30 cellular contexts compared by ENCODE assay signal in genomic region chr16:31466381-31466841, GRCh38. TPM values are rescaled to one million over a fixed set of nuclear protein-coding genes. Genes with fewer than 3 reads are reported as not detected.
DNase-seq lines count a peak whose midpoint lies in the region; ATAC-seq, FAIRE-seq and TF ChIP-seq lines count a peak whose summit lies in the region.
"Had no signal": no experiment of that assay in that cellular context is flagged by ENCODE, and none has a peak within 500 bp of the region (broad histone marks: within the 10 kb centered on the region; RNA-seq: fewer than 3 reads in every experiment).

No MANE protein-coding gene starts in this region.

- H3K27me3 ChIP-seq in BLaER1 treated with 17β-estradiol and CSF1 and Interleukin-3, amounts not matched to agents 10 nM and 100 nM: no peaks in the 10 kb centered on the region
- peaks cover 2% of the 10 kb centered on the region for H3K27me3 ChIP-seq in HL-60 (ENCODE audit: insufficient read depth, poor library complexity, severe bottlenecking)
- H3K27me3 ChIP-seq in skeletal muscle tissue (ENCODE audit: control insufficient read depth in 3 of 3, insufficient read depth in 3 of 3, low read length in 3 of 3): no peaks in the 10 kb centered on the region
- H3K27me3 ChIP-seq: colonic mucosa, gastrocnemius medialis, upper lobe of left lung had no signal

- no peak for ATAC-seq in GM21390 (IDR thresholded peaks at IDR 0.05; ENCODE audit: unreplicated experiment)
- ATAC-seq: gastrocnemius medialis, left lung had no signal

- H3K36me3 Mint-ChIP-seq in endothelial cell (ENCODE audit: low read depth, unreplicated experiment): peaks cover 22% of the 10 kb centered on the region

- peak overlapping the region; percentile 55 to 82 (median 75) for H3K9ac ChIP-seq in BLaER1 treated with 17β-estradiol and CSF1 and Interleukin-3, amounts not matched to agents 10 nM and 100 nM
- no peak overlapping the region for H3K9ac ChIP-seq in skeletal muscle tissue (ENCODE audit: low read depth in 1 of 3, low read length in 3 of 3)

- peak overlapping the region; percentile 86 for H3K27ac Mint-ChIP-seq in endothelial cell (ENCODE audit: unreplicated experiment)
- H3K27ac Mint-ChIP-seq: activated CD4-positive, alpha-beta T cell treated with anti-CD3 and anti-CD28 coated beads, Interleukin-2, amount 10 ng/mL, durations not matched to agents 24 days and 14 days; endodermal cell had no signal

- peaks cover 0 to 22% (median 0%) of the 10 kb centered on the region in 11 experiments; a peak in 3 of 22 replicates for H4K20me1 ChIP-seq in BLaER1 treated with 17β-estradiol and CSF1 and Interleukin-3, amounts not matched to agents 10 nM and 100 nM

- FAIRE-seq in urothelium cell line (lab: Jason Lieb, UNC) (no peak), D721Med (lab: Jason Lieb, UNC) (no peak)
- FAIRE-seq: H1 had no signal

- peaks cover 53 to 91% (median 83%) of the 10 kb centered on the region in 10 experiments for H3K4me1 ChIP-seq in BLaER1 treated with 17β-estradiol and CSF1 and Interleukin-3, amounts not matched to agents 10 nM and 100 nM
- peaks cover 4 to 6% (median 5%) of the 10 kb centered on the region in 3 donors for H3K4me1 ChIP-seq in skeletal muscle tissue (ENCODE audit: control insufficient read depth in 3 of 3, insufficient read depth in 3 of 3, low read length in 3 of 3)
- H3K4me1 ChIP-seq: colonic mucosa had no signal

- DNase-seq in HL-60 (ENCODE audit: low read depth in 1 of 2, low spot score in 1 of 2) (no peak), endothelial cell (ENCODE audit: low spot score) (no peak), urothelium cell line (ENCODE audit: low spot score) (no peak), D721Med (ENCODE audit: insufficient read length, low spot score) (no peak)
- DNase-seq: activated CD4-positive, alpha-beta T cell treated with anti-CD3 and anti-CD28 coated beads, Interleukin-2, amount 10 ng/mL, durations not matched to agents 24 days and 14 days; activated naive CD4-positive, alpha-beta T cell treated with anti-CD3 and anti-CD28 coated beads, Interleukin-2, amount 50 U/mL, for 16 hours; CD4-positive, alpha-beta memory T cell; colonic mucosa; DMS153; endodermal cell; gastrocnemius medialis; hippocampal formation; immature natural killer cell; left lung; mesendoderm; NCI-H1105; NCI-H2029; NCI-H69; nucleus accumbens; SHP77 treated with DMSO at 0.1 percent for 48 hours; WERI-Rb-1 had no signal

- no peaks in the 10 kb centered on the region for H3K9me3 ChIP-seq in BLaER1 treated with 17β-estradiol and CSF1 and Interleukin-3, amounts not matched to agents 10 nM and 100 nM (replicated peaks in 1 of 11)
- no peaks in the 10 kb centered on the region for H3K9me3 ChIP-seq in skeletal muscle tissue (ENCODE audit: control insufficient read depth in 3 of 3, low read length in 3 of 3)
- H3K9me3 ChIP-seq: colonic mucosa, gastrocnemius medialis, left lung, upper lobe of left lung had no signal

- H3K4me2 ChIP-seq in BLaER1 treated with 17β-estradiol and CSF1 and Interleukin-3, amounts not matched to agents 10 nM and 100 nM: peak overlapping the region; percentile 72 to 100 (median 91)

- peaks cover 18 to 51% (median 37%) of the 10 kb centered on the region in 11 experiments for H3K36me3 ChIP-seq in BLaER1 treated with 17β-estradiol and CSF1 and Interleukin-3, amounts not matched to agents 10 nM and 100 nM
- peaks cover 39 to 48% (median 44%) of the 10 kb centered on the region in 3 donors for H3K36me3 ChIP-seq in skeletal muscle tissue (ENCODE audit: control insufficient read depth in 3 of 3, insufficient read depth in 3 of 3, low read length in 3 of 3)
- H3K36me3 ChIP-seq: colonic mucosa had no signal

- H3K27ac ChIP-seq in BLaER1 treated with 17β-estradiol and CSF1 and Interleukin-3, amounts not matched to agents 10 nM and 100 nM: peak overlapping the region; percentile 57 to 97 (median 87)
- H3K27ac ChIP-seq in HL-60 (replicated peaks): peak overlapping the region; percentile 41
- H3K27ac ChIP-seq in skeletal muscle tissue (ENCODE audit: low read depth, low read length): peak overlapping the region; percentile 40
- H3K27ac ChIP-seq: colonic mucosa, gastrocnemius medialis, left lung, upper lobe of left lung, WERI-Rb-1 had no signal

- peaks cover 24% of the 10 kb centered on the region for H3K27me3 Mint-ChIP-seq in endothelial cell (ENCODE audit: unreplicated experiment)
- H3K27me3 Mint-ChIP-seq: CD4-positive, alpha-beta memory T cell had no signal

- no peak overlapping the region for H3K4me3 Mint-ChIP-seq in endothelial cell (ENCODE audit: unreplicated experiment)
- H3K4me3 Mint-ChIP-seq: activated CD4-positive, alpha-beta T cell treated with anti-CD3 and anti-CD28 coated beads, Interleukin-2, amount 10 ng/mL, durations not matched to agents 24 days and 14 days; endodermal cell; immature natural killer cell had no signal

- no peaks in the 10 kb centered on the region for H3K9me3 Mint-ChIP-seq in endothelial cell (ENCODE audit: unreplicated experiment)
- H3K9me3 Mint-ChIP-seq: activated CD4-positive, alpha-beta T cell treated with anti-CD3 and anti-CD28 coated beads, Interleukin-2, amount 10 ng/mL, durations not matched to agents 24 days and 14 days; CD4-positive, alpha-beta memory T cell; endodermal cell; immature natural killer cell had no signal

- peak overlapping the region in 9 of 10 experiments; percentile 1 to 56 (median 51); a peak in 16 of 20 replicates for H3K4me3 ChIP-seq in BLaER1 treated with 17β-estradiol and CSF1 and Interleukin-3, amounts not matched to agents 10 nM and 100 nM
- H3K4me3 ChIP-seq in HL-60 (replicated peaks; ENCODE audit: insufficient read depth, low read length) (no peak overlapping the region), skeletal muscle tissue (ENCODE audit: low read length in 3 of 3) (no peak overlapping the region)
- H3K4me3 ChIP-seq: colonic mucosa, gastrocnemius medialis, left lung, skin epidermis, upper lobe of left lung had no signal

- TF ChIP-seq CTCF in HL-60 (IDR thresholded peaks at IDR 0.05; ENCODE audit: insufficient read depth, low read length) (no peak), endothelial cell (IDR thresholded peaks at IDR 0.05; ENCODE audit: unreplicated experiment) (no peak), D721Med (IDR thresholded peaks at IDR 0.05; ENCODE audit: insufficient read depth, missing control alignments) (no peak)

- H3K4me1 Mint-ChIP-seq in endothelial cell (ENCODE audit: unreplicated experiment): peaks cover 14% of the 10 kb centered on the region

RNA-seq across cellular contexts. Expression of gene TGFB1I1, which starts 5.5 kb away (rescaled TPM):
- total RNA-seq in endothelial cell (ENCODE audit: unreplicated experiment) (42.5 TPM), skeletal muscle tissue (30.8 TPM)

RNA-seq across cellular contexts. Expression of gene ARMC5, which starts 7.1 kb away (rescaled TPM):
- total RNA-seq in endothelial cell (ENCODE audit: unreplicated experiment): 15.9 TPM
- total RNA-seq in skeletal muscle tissue: 6.8 TPM

RNA-seq across cellular contexts. Expression of gene SLC5A2, which starts 16.5 kb away (rescaled TPM):
- not detected for total RNA-seq in endothelial cell (ENCODE audit: unreplicated experiment)
- total RNA-seq in skeletal muscle tissue: not detected
- total RNA-seq: activated CD4-positive, alpha-beta T cell treated with anti-CD3 and anti-CD28 coated beads, Interleukin-2, amount 10 ng/mL, durations not matched to agents 24 days and 14 days; G401; gastrocnemius medialis; myocyte; subcutaneous adipose tissue had no signal

RNA-seq across cellular contexts. Expression of gene ZNF843, which starts 23.8 kb away (rescaled TPM):
- 2.5 TPM for total RNA-seq in endothelial cell (ENCODE audit: unreplicated experiment)
- total RNA-seq in skeletal muscle tissue: 0.52 TPM

RNA-seq across cellular contexts. Expression of gene COX6A2, which starts 38.3 kb away (rescaled TPM):
- total RNA-seq in endothelial cell (ENCODE audit: unreplicated experiment): not detected
- 49.1 TPM for total RNA-seq in skeletal muscle tissue
- total RNA-seq: activated CD4-positive, alpha-beta T cell treated with anti-CD3 and anti-CD28 coated beads, Interleukin-2, amount 10 ng/mL, durations not matched to agents 24 days and 14 days; CD4-positive, alpha-beta memory T cell; colonic mucosa; endodermal cell; G401; H1; subcutaneous adipose tissue; upper lobe of left lung had no signal

Comparison
In these comparisons a context has a peak if more than half of its experiments do, and no peak if none do; other contexts are left out.
1. H3K4me3 ChIP-seq: peak in BLaER1 treated with 17β-estradiol and CSF1 and Interleukin-3, amounts not matched to agents 10 nM and 100 nM (9 of 10); none in HL-60 (single experiment) and skeletal muscle tissue (0 of 3).
2. H3K9ac ChIP-seq: peak in BLaER1 treated with 17β-estradiol and CSF1 and Interleukin-3, amounts not matched to agents 10 nM and 100 nM (11 of 11); none in skeletal muscle tissue (0 of 3).
3. Peak in every context shown above with its lines, with median percentiles within 50 percentile points of each other: H3K27ac ChIP-seq.